ENCODE assay signal across 1 cellular context in genomic region chr3:124669470-124669869, GRCh38.
TF ChIP-seq lines count a peak whose summit lies in the region.

No MANE protein-coding gene starts in this region.

TF ChIP-seq in SK-N-SH, 30 proteins besides CTCF, POLR2A, EP300 and RAD21 (continued from another document):
- TF ChIP-seq RXRA (IDR thresholded peaks at IDR 0.05; ENCODE audit: borderline replicate concordance, low read depth) (no peak), NRF1 (IDR thresholded peaks at IDR 0.05; ENCODE audit: low read depth, low read length) (no peak)
